21 cellular contexts compared by ENCODE assay signal in genomic region chr1:201556841-201557571, GRCh38. TPM values are rescaled to one million over a fixed set of nuclear protein-coding genes. Genes with fewer than 3 reads are reported as not detected.
A peak's percentile ranks its signal among the peaks of the same experiment; 100 is the strongest.
DNase-seq lines count a peak whose midpoint lies in the region; ATAC-seq, FAIRE-seq and TF ChIP-seq lines count a peak whose summit lies in the region.
"Had no signal": no experiment of that assay in that cellular context is flagged by ENCODE, and none has a peak within 500 bp of the region (broad histone marks: within the 10 kb centered on the region; RNA-seq: fewer than 3 reads in every experiment).

No MANE protein-coding gene starts in this region.

- H2BK15ac ChIP-seq in IMR-90 (ENCODE audit: low read depth, low read length) (peak overlapping the region; percentile 55; the same call in 2 of the 3 replicates), H1 (ENCODE audit: low read length) (no peak overlapping the region)

- H4K5ac ChIP-seq in IMR-90 (ENCODE audit: low read depth, low read length) (no peak overlapping the region), H1 (ENCODE audit: insufficient read length, low read depth, low read length) (no peak overlapping the region)

- 78% methylated on average over 3 of the region's 5 CpGs; no CpG with 5 or more reads in 1 of the 2 experiments for WGBS in IMR-90 (ENCODE audit: extremely low coverage in 2 of 2, insufficient read length in 1 of 2), 2 experiments
- WGBS in H1 (ENCODE audit: extremely low coverage in 1 of 2, insufficient coverage in 1 of 2, insufficient read length in 1 of 2, insufficient replicate concordance in 2 of 2, low coverage in 1 of 2, low lambda C conversion rate in 2 of 2, missing lambda C conversion rate in 1 of 2), 2 experiments = 81% methylated on average over 5 of the region's 5 CpGs; no CpG with 5 or more reads in 1 of the 2 experiments

- TF ChIP-seq CTCF in A673 (conservative IDR thresholded peaks at IDR 0.05; ENCODE audit: low read depth, low read length) = no peak
- no peak for TF ChIP-seq CTCF in IMR-90 (conservative IDR thresholded peaks at IDR 0.05; ENCODE audit: low read depth, low read length)
- no peak for TF ChIP-seq CTCF in H1 (IDR thresholded peaks at IDR 0.05; ENCODE audit: control extremely low read depth in 1 of 3, insufficient read depth in 1 of 3, low read depth in 1 of 3, low read length in 3 of 3)

- H3K56ac ChIP-seq in IMR-90 (ENCODE audit: extremely low read depth, insufficient read depth, low read length) = no peak overlapping the region
- H3K56ac ChIP-seq in H1 (replicated peaks; ENCODE audit: insufficient read length, low read depth, low read length) = no peak overlapping the region

- POLR2A ChIA-PET in A673 (lab: Charles Lee; ENCODE audit: low non-redundant PET) = interaction anchor here (0.6 kb wide), 1 partner anchor 20 kb away, joined by 6 read pairs; no protein-coding TSS in a partner anchor
- POLR2A ChIA-PET in IMR-90 (lab: Charles Lee; ENCODE audit: unreplicated experiment) = interaction anchor here (0.5 to 0.6 kb wide), 2 partner anchors 41 to 70 kb away, joined by 3 read pairs; no protein-coding TSS in a partner anchor
- POLR2A ChIA-PET in H1 (lab: Charles Lee; ENCODE audit: partially characterized antibody) = no interaction called here

- H3K36me3 ChIP-seq in A673 (ENCODE audit: insufficient read depth, low read length, poor library complexity, severe bottlenecking) (no peaks in the 10 kb centered on the region), IMR-90 (ENCODE audit: control insufficient read depth, insufficient read depth, low read length) (no peaks in the 10 kb centered on the region; the same call in 1 of the 2 replicates), H1 (ENCODE audit: control insufficient read depth in 2 of 4, insufficient read depth in 4 of 4, low read length in 3 of 4) (no peaks in the 10 kb centered on the region), muscle layer of colon (ENCODE audit: insufficient read depth, low read length) (no peaks in the 10 kb centered on the region)
- H3K36me3 ChIP-seq: colonic mucosa had no signal

- peaks cover 38% of the 10 kb centered on the region for H3K4me1 ChIP-seq in A673 (ENCODE audit: insufficient read depth, low read length, poor library complexity, severe bottlenecking)
- H3K4me1 ChIP-seq in IMR-90 (ENCODE audit: control insufficient read depth, insufficient read depth, low read length) = peaks cover 58% of the 10 kb centered on the region
- H3K4me1 ChIP-seq in H1 (replicated peaks in 1 of 4; ENCODE audit: control insufficient read depth in 3 of 4, insufficient read depth in 4 of 4, low read length in 3 of 4) = peaks cover 0 to 8% (median 3%) of the 10 kb centered on the region in 4 experiments; a peak in 4 of 7 replicates
- H3K4me1 ChIP-seq in muscle layer of colon (ENCODE audit: insufficient read depth, low read length) = peaks cover 67% of the 10 kb centered on the region
- H3K4me1 ChIP-seq: colonic mucosa had no signal

- intact Hi-C loops in A673 (cut with micrococcal nuclease; ENCODE audit: unreplicated experiment) (loop anchor here (5.0 kb wide), 1 partner anchor 305 kb away; no protein-coding TSS in a partner anchor), IMR-90 (cut with micrococcal nuclease) (no loop called here)

- no peak overlapping the region; the same call in 1 of the 2 replicates for H3K18ac ChIP-seq in IMR-90 (ENCODE audit: low read depth, low read length)
- H3K18ac ChIP-seq in H1 (ENCODE audit: extremely low read depth, low read length) = no peak overlapping the region

- H3K9ac ChIP-seq in IMR-90 (ENCODE audit: low read depth, low read length) (no peak overlapping the region), H1 (replicated peaks in 1 of 4; ENCODE audit: extremely low read depth in 1 of 4, low read depth in 3 of 4, low read length in 3 of 4) (no peak overlapping the region), muscle layer of colon (ENCODE audit: low read length) (no peak overlapping the region)
- H3K9ac ChIP-seq: KMS-11 had no signal

- TF ChIP-seq RAD21 in IMR-90 (IDR thresholded peaks at IDR 0.05; ENCODE audit: low read length) (no peak), H1 (IDR thresholded peaks at IDR 0.05 in 1 of 2, conservative IDR thresholded peaks at IDR 0.05 in 1 of 2; ENCODE audit: low read depth in 2 of 2, low read length in 2 of 2) (no peak)

- CTCF ChIA-PET in A673 (lab: Charles Lee) = interaction anchor here (1.0 kb wide), 1 partner anchor 238 kb away, joined by 3 read pairs; no protein-coding TSS in a partner anchor
- CTCF ChIA-PET in IMR-90 (lab: Yijun Ruan, JAX) = interaction anchor here (0.6 to 4.1 kb wide), 2 partner anchors 17 to 236 kb away, joined by 4 to 19 read pairs; no protein-coding TSS in a partner anchor
- CTCF ChIA-PET in H1 (lab: Charles Lee; ENCODE audit: partially characterized antibody) = interaction anchor here (0.6 to 22.6 kb wide), 10 partner anchors 12 to 1117 kb away, joined by 3 to 499 read pairs (median 55); partner anchors contain the start of gene NAV1

- ATAC-seq in IMR-90 (ENCODE audit: low read depth) (no peak), HG02852 (IDR thresholded peaks at IDR 0.05; ENCODE audit: unreplicated experiment) (no peak)
- ATAC-seq: A549; stimulated activated naive CD8-positive, alpha-beta T cell treated with anti-CD3 and anti-CD28 coated beads, Interleukin-15, amount 100 ng/mL, for 72 hours had no signal

- H3K4me3 ChIP-seq in A673 (ENCODE audit: low read depth, low read length, poor library complexity, severe bottlenecking) = no peak overlapping the region
- H3K4me3 ChIP-seq in IMR-90 (ENCODE audit: insufficient read depth, low read depth, low read length) = no peak overlapping the region
- H3K4me3 ChIP-seq in H1 (ENCODE audit: extremely low read depth in 1 of 4, insufficient read depth in 2 of 4, low read depth in 3 of 4, low read length in 4 of 4) = no peak overlapping the region
- no peak overlapping the region for H3K4me3 ChIP-seq in muscle layer of colon (ENCODE audit: low read depth in 1 of 2, low read length in 2 of 2)
- H3K4me3 ChIP-seq: A549, colonic mucosa had no signal

- H2BK120ac ChIP-seq in IMR-90 (ENCODE audit: low read depth, low read length) (peak overlapping the region; percentile 57; the same call in 1 of the 2 replicates), H1 (replicated peaks; ENCODE audit: low read depth, low read length) (no peak overlapping the region)

- peak overlapping the region; percentile 54 for H3K4ac ChIP-seq in IMR-90 (ENCODE audit: low read depth, low read length)
- no peak overlapping the region for H3K4ac ChIP-seq in H1 (replicated peaks; ENCODE audit: insufficient read length, low read depth, low read length)

- TF ChIP-seq POLR2A in IMR-90 (IDR thresholded peaks at IDR 0.05; ENCODE audit: low read depth, low read length) (no peak), H1 (IDR thresholded peaks at IDR 0.05; ENCODE audit: control extremely low read depth in 1 of 2, low read depth in 2 of 2, low read length in 2 of 2) (no peak)

- H3K79me1 ChIP-seq in IMR-90 (ENCODE audit: low read depth in 1 of 2, low read length in 2 of 2) (peaks cover 43 to 97% of the 10 kb centered on the region in 2 experiments), H1 (ENCODE audit: low read depth, low read length) (no peaks in the 10 kb centered on the region)

- no TSS peak for BruUV-seq in A673 (replicated peaks; lab: Mats Ljungman, UMichigan)
- BruUV-seq in IMR-90 (replicated peaks; lab: Mats Ljungman, UMichigan) = no TSS peak

- H2AK9ac ChIP-seq in IMR-90 (replicated peaks; ENCODE audit: low read depth, low read length, poor library complexity) = no peak overlapping the region

- H3K9me3 ChIP-seq in A673 (ENCODE audit: low read depth, low read length, poor library complexity, severe bottlenecking) = no peaks in the 10 kb centered on the region
- H3K9me3 ChIP-seq in IMR-90 (ENCODE audit: control insufficient read depth, insufficient read depth, low read length) = no peaks in the 10 kb centered on the region
- H3K9me3 ChIP-seq in H1 (ENCODE audit: insufficient read depth in 2 of 2, low read depth in 1 of 2, low read length in 1 of 2) = no peaks in the 10 kb centered on the region
- H3K9me3 ChIP-seq in muscle layer of colon (ENCODE audit: low read length) = no peaks in the 10 kb centered on the region
- H3K9me3 ChIP-seq: A549, colonic mucosa had no signal

- H3K14ac ChIP-seq in IMR-90 (replicated peaks; ENCODE audit: low read depth, low read length) (peak overlapping the region; percentile 67; the same call in 1 of the 2 replicates), H1 (ENCODE audit: insufficient read length) (no peak overlapping the region)

- H3K27ac ChIP-seq in A673 (ENCODE audit: low read depth, low read length, poor library complexity, severe bottlenecking) (peak overlapping the region; percentile 32), IMR-90 (ENCODE audit: insufficient read depth, low read length) (no peak overlapping the region), H1 (ENCODE audit: low read depth, low read length) (no peak overlapping the region), muscle layer of colon (ENCODE audit: low read depth, low read length) (peak overlapping the region; percentile 4)
- H3K27ac ChIP-seq: colonic mucosa, KMS-11, RWPE1 had no signal

- no peaks in the 10 kb centered on the region for H3K23me2 ChIP-seq in H1 (ENCODE audit: low read depth, low read length)

- no peak for TF ChIP-seq EP300 in H1 (IDR thresholded peaks at IDR 0.05; ENCODE audit: borderline replicate concordance in 1 of 2, low read depth in 2 of 2, low read length in 2 of 2)

- H2AFZ ChIP-seq in IMR-90 (replicated peaks; ENCODE audit: low read length, poor library complexity) (no peak overlapping the region), H1 (ENCODE audit: low read length) (no peak overlapping the region)

- 0 out of 2 replicates have a peak overlapping the region, but pooled peaks have one; percentile 11 for H4K91ac ChIP-seq in IMR-90 (ENCODE audit: insufficient read depth, low read depth, low read length)
- H4K91ac ChIP-seq in H1 (replicated peaks; ENCODE audit: insufficient read length, low read length) = peak overlapping the region; percentile 1

- H3K23ac ChIP-seq in IMR-90 (ENCODE audit: low read depth, low read length) (peak overlapping the region; percentile 36; the same call in 1 of the 2 replicates), H1 (ENCODE audit: insufficient read length) (no peak overlapping the region)

- dilution Hi-C loops in IMR-90 (cut with HindIII; ENCODE audit: low sequenced_read_pairs, unreplicated experiment) = no loop called here

- H3K4me2 ChIP-seq in IMR-90 (ENCODE audit: low read depth, low read length) (no peak overlapping the region), H1 (ENCODE audit: insufficient read depth in 1 of 2, low read depth in 2 of 2, low read length in 2 of 2) (no peak overlapping the region)
- H3K4me2 ChIP-seq: A549, KMS-11 had no signal

- no peak overlapping the region for H2BK5ac ChIP-seq in IMR-90 (ENCODE audit: low read depth, low read length, poor library complexity, severe bottlenecking)
- H2BK5ac ChIP-seq in H1 (ENCODE audit: low read depth, low read length) = no peak overlapping the region

- in situ Hi-C loops in IMR-90 (cut with MboI; ENCODE audit: low sequenced_read_pairs) = loop anchor here (5.0 kb wide), 2 partner anchors 150 to 230 kb away; no protein-coding TSS in a partner anchor

- peak overlapping the region; percentile 16 to 20; a peak in 2 of 4 replicates for H4K8ac ChIP-seq in IMR-90 (ENCODE audit: low read depth in 2 of 2, low read length in 2 of 2)
- no peak overlapping the region for H4K8ac ChIP-seq in H1 (ENCODE audit: extremely low read depth, insufficient read depth, low read length)

- no peaks in the 10 kb centered on the region for H3K79me2 ChIP-seq in H1 (ENCODE audit: control insufficient read depth in 1 of 2, insufficient read depth in 2 of 2, low read length in 2 of 2)

- DNase-seq in A673 (ENCODE audit: low spot score) = no peak
- DNase-seq in IMR-90 = peak; percentile 69
- no peak for DNase-seq in H1 (ENCODE audit: low read depth in 1 of 2, low spot score in 2 of 2)
- no peak for DNase-seq in NCI-H2227 (lab: John Stamatoyannopoulos, UW; ENCODE audit: unreplicated experiment)
- no peak for DNase-seq in NCI-H2196 treated with DMSO at 0.1 percent for 48 hours (lab: John Stamatoyannopoulos, UW; ENCODE audit: unreplicated experiment)
- no peak for DNase-seq in inferior parietal cortex (ENCODE audit: extremely low spot score)
- DNase-seq: activated effector memory CD4-positive, alpha-beta T cell treated with Interleukin-2 at 50 U/mL for 16 hours; aorta; colonic mucosa; hypothalamus; NCI-H1417 treated with DMSO at 0.1 percent for 48 hours; NCI-H345; NK-92 treated with Interleukin-12 subunit alpha and Interleukin-12 subunit beta, amount 100 ng/mL, for 24 hours; stimulated activated CD4-positive, alpha-beta T cell treated with anti-CD3 and anti-CD28 coated beads, Interleukin-15, amount 100 ng/mL, for 24 hours; stimulated activated naive CD8-positive, alpha-beta T cell treated with anti-CD3 and anti-CD28 coated beads, Interleukin-15, amount 100 ng/mL, for 72 hours; T-helper 1 cell had no signal

- FAIRE-seq in H1 (lab: Jason Lieb, UNC) = no peak
- FAIRE-seq: A549 had no signal

- H3K27me3 ChIP-seq in A673 (replicated peaks; ENCODE audit: insufficient read depth, low read depth, low read length, poor library complexity) (no peaks in the 10 kb centered on the region), IMR-90 (ENCODE audit: control insufficient read depth, insufficient read depth, low read length) (no peaks in the 10 kb centered on the region), H1 (replicated peaks in 1 of 4; ENCODE audit: control insufficient read depth in 3 of 4, extremely low read depth in 1 of 4, insufficient read depth in 3 of 4, low read length in 3 of 4) (0 out of 7 replicates have a peak, but pooled peaks cover 0 to 2% (median 0%) of the 10 kb centered on the region in 4 experiments), muscle layer of colon (ENCODE audit: control insufficient read depth in 1 of 2, insufficient read depth in 2 of 2, low read length in 2 of 2) (no peaks in the 10 kb centered on the region)
- H3K27me3 ChIP-seq: colonic mucosa had no signal

- H2BK20ac ChIP-seq in IMR-90 (ENCODE audit: low read depth, low read length) (peak overlapping the region; percentile 13; the same call in 1 of the 2 replicates), H1 (ENCODE audit: low read length) (no peak overlapping the region)

- H2AK5ac ChIP-seq in IMR-90 (ENCODE audit: low read depth, low read length) = peak overlapping the region; percentile 64; the same call in 1 of the 2 replicates
- no peak overlapping the region for H2AK5ac ChIP-seq in H1 (ENCODE audit: low read depth, low read length)

- H4K20me1 ChIP-seq in IMR-90 (ENCODE audit: insufficient read depth, low read length) (no peaks in the 10 kb centered on the region), H1 (replicated peaks in 1 of 2; ENCODE audit: control insufficient read depth in 1 of 2, insufficient read depth in 2 of 2, low read length in 2 of 2) (no peaks in the 10 kb centered on the region)

- no peak overlapping the region for H2BK12ac ChIP-seq in H1 (ENCODE audit: low read depth, low read length)

- peaks cover 44% of the 10 kb centered on the region for H3K9me1 ChIP-seq in IMR-90 (ENCODE audit: insufficient read depth, low read length)

RNA-seq across cellular contexts. Expression of gene NAV1, which starts 18.1 kb away (rescaled TPM):
- 48.2 and 51.2 TPM in 2 replicates for total RNA-seq in A673 (2021)
- total RNA-seq in IMR-90 (2012; rRNA removed) = 14.0 and 14.4 TPM in 2 replicates
- polyA plus RNA-seq in IMR-90 (2012; rRNA removed) = 23.1 and 23.6 TPM in 2 replicates
- polyA plus RNA-seq in IMR-90 (2012; cell fraction: cytosol; rRNA removed) = 11.8 and 15.2 TPM in 2 replicates
- polyA plus RNA-seq in IMR-90 (2012; cell fraction: nucleus; rRNA removed; ENCODE audit: low replicate concordance) = 31.9 and 47.5 TPM in 2 replicates
- 42.7 and 43.6 TPM in 2 replicates for total RNA-seq in H1 (2021; fragmentation: NEBNext Ultra II Directional; extraction: Animal tissue kit (Norgen Biotek cat#: 25700))
- 9.9 and 12.2 TPM in 2 replicates for polyA plus RNA-seq in H1 (2011; rRNA removed)
- 6.1 TPM for polyA plus RNA-seq in H1 (2011; cell fraction: cytosol; rRNA removed)
- polyA plus RNA-seq in H1 (2011; cell fraction: nucleus; rRNA removed) = 21.8 TPM
- 18.4 to 24.2 TPM (median 23.3 TPM) in 4 replicates for polyA plus RNA-seq in H1 (2012, experiment 1 of 2)
- 6.4 TPM for polyA plus RNA-seq in H1 (2012, experiment 2 of 2)
- polyA plus RNA-seq in H1 (2013, experiment 1 of 2) = 16.4 TPM
- polyA plus RNA-seq in H1 (2013, experiment 2 of 2) = 14.6 TPM
- 23.8 and 26.1 TPM in 2 replicates for polyA minus RNA-seq in H1 (2011; rRNA and poly(A)+ RNA removed)
- polyA minus RNA-seq in H1 (2011; cell fraction: cytosol; rRNA and poly(A)+ RNA removed) = 24.7 TPM
- polyA minus RNA-seq in H1 (2011; cell fraction: nucleus; rRNA and poly(A)+ RNA removed) = 27.6 TPM

RNA-seq across cellular contexts. Expression of gene CSRP1, which starts 50.1 kb away (rescaled TPM):
- 402 and 517 TPM in 2 replicates for total RNA-seq in A673 (2021)
- total RNA-seq in IMR-90 (2012; rRNA removed) = 1,498 and 1,861 TPM in 2 replicates
- 948 and 1,037 TPM in 2 replicates for polyA plus RNA-seq in IMR-90 (2012; rRNA removed)
- 955 and 1,043 TPM in 2 replicates for polyA plus RNA-seq in IMR-90 (2012; cell fraction: cytosol; rRNA removed)
- polyA plus RNA-seq in IMR-90 (2012; cell fraction: nucleus; rRNA removed; ENCODE audit: low replicate concordance) = 737 and 1,227 TPM in 2 replicates
- 22.3 and 24.1 TPM in 2 replicates for total RNA-seq in H1 (2021; fragmentation: NEBNext Ultra II Directional; extraction: Animal tissue kit (Norgen Biotek cat#: 25700))
- polyA plus RNA-seq in H1 (2011; rRNA removed) = 13.2 and 14.2 TPM in 2 replicates
- 13.4 TPM for polyA plus RNA-seq in H1 (2011; cell fraction: cytosol; rRNA removed)
- 14.7 TPM for polyA plus RNA-seq in H1 (2011; cell fraction: nucleus; rRNA removed)
- polyA plus RNA-seq in H1 (2012, experiment 1 of 2) = 12.4 to 15.0 TPM (median 13.8 TPM) in 4 replicates
- polyA plus RNA-seq in H1 (2012, experiment 2 of 2) = 20.3 TPM
- polyA plus RNA-seq in H1 (2013, experiment 1 of 2) = 15.9 TPM
- polyA plus RNA-seq in H1 (2013, experiment 2 of 2) = 15.4 TPM
- polyA minus RNA-seq in H1 (2011; rRNA and poly(A)+ RNA removed) = 10.5 and 12.6 TPM in 2 replicates
- polyA minus RNA-seq in H1 (2011; cell fraction: cytosol; rRNA and poly(A)+ RNA removed) = 9.5 TPM
- polyA minus RNA-seq in H1 (2011; cell fraction: nucleus; rRNA and poly(A)+ RNA removed) = 9.3 TPM

Comparison
In these comparisons a context has a peak if more than half of its experiments do, and no peak if none do; other contexts are left out.
1. H3K27ac ChIP-seq: peak in A673 (single experiment) and muscle layer of colon (single experiment); none in IMR-90 (single experiment) and H1 (single experiment).
2. RNA of gene CSRP1, which starts 50.1 kb away (total RNA-seq): 1,498 to 1,861 TPM in IMR-90 and 402 to 517 TPM in A673; 22.3 to 24.1 TPM in H1; every median in the first group is over 10 times any median in the second.